ENCODE assay signal across 9 cellular contexts in the genomic region with DNA sequence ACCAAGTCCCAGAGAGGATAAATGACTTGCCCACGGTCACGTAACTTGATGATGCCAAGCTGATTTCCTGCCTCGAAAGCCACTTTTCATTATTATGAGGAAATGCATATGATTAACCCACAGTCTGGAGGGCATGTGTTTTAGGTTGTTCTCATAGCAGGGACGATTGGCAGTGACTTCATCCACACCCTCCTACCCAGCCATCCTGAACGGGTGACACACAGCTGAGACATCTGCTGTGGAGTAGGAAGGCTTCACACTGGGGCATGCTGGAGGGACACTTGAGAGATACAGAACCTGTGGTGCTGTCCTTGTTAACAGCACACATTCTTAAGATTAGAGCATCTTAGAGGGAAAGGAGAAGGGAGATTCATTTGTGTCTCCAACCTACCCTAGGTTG.
DNase-seq lines count a peak whose midpoint lies in the region; ATAC-seq and TF ChIP-seq lines count a peak whose summit lies in the region.
"Had no signal": no experiment of that assay in that cellular context is flagged by ENCODE, and none has a peak within 500 bp of the region (broad histone marks: within the 10 kb centered on the region; RNA-seq: fewer than 3 reads in every experiment).

No MANE protein-coding gene starts in this region.

- peak; percentile 93 to 97 for ATAC-seq in activated T-cell treated with anti-CD3 and anti-CD28 coated beads, Interleukin-2, amount 50 U/mL, for 4 hours
- peak; percentile 55 to 76 (median 60) for ATAC-seq in natural killer cell
- ATAC-seq in HG02938 (IDR thresholded peaks at IDR 0.05; ENCODE audit: unreplicated experiment) = no peak
- no peak for ATAC-seq in Right ventricle myocardium superior (ENCODE audit: poor library complexity)

- peak overlapping the region in 1 of 2 donors; percentile 83 for H3K27ac Mint-ChIP-seq in natural killer cell

- H3K9me3 Mint-ChIP-seq in activated T-cell treated with anti-CD3 and anti-CD28 coated beads, Interleukin-2, amount 50 U/mL, for 4 hours = no peaks in the 10 kb centered on the region
- H3K9me3 Mint-ChIP-seq in natural killer cell = no peaks in the 10 kb centered on the region

- DNase-seq in DMS 273 (lab: John Stamatoyannopoulos, UW; ENCODE audit: unreplicated experiment) (peak; percentile 57), DMS 273 treated with DMSO at 0.1 percent for 48 hours (lab: John Stamatoyannopoulos, UW) (no peak), HT1080 (ENCODE audit: low read depth) (peak; percentile 74), natural killer cell (no peak), NCI-H510A treated with DMSO at 0.1 percent for 48 hours (lab: John Stamatoyannopoulos, UW) (no peak), Right ventricle myocardium superior (no peak)
- no peak for DNase-seq in activated T-cell treated with anti-CD3 and anti-CD28 coated beads, Interleukin-2, amount 50 U/mL, for 4 hours
- DNase-seq: 8988T had no signal

- H3K4me1 Mint-ChIP-seq in activated T-cell treated with anti-CD3 and anti-CD28 coated beads, Interleukin-2, amount 50 U/mL, for 4 hours (ENCODE audit: low read depth) = peaks cover 12% of the 10 kb centered on the region
- H3K4me1 Mint-ChIP-seq in natural killer cell = peaks cover 13 to 19% of the 10 kb centered on the region in 2 donors

- no peaks in the 10 kb centered on the region for H3K27me3 Mint-ChIP-seq in activated T-cell treated with anti-CD3 and anti-CD28 coated beads, Interleukin-2, amount 50 U/mL, for 4 hours (ENCODE audit: low read depth)
- no peaks in the 10 kb centered on the region for H3K27me3 Mint-ChIP-seq in natural killer cell (ENCODE audit: low read depth in 2 of 2)

- intact Hi-C loops in natural killer cell (cut with micrococcal nuclease) = no loop called here
- intact Hi-C loops in Right ventricle myocardium superior (cut with DNase I) = no loop called here

- no peaks in the 10 kb centered on the region for H3K36me3 Mint-ChIP-seq in activated T-cell treated with anti-CD3 and anti-CD28 coated beads, Interleukin-2, amount 50 U/mL, for 4 hours (ENCODE audit: insufficient read depth)
- no peaks in the 10 kb centered on the region for H3K36me3 Mint-ChIP-seq in natural killer cell

- H3K4me3 Mint-ChIP-seq in activated T-cell treated with anti-CD3 and anti-CD28 coated beads, Interleukin-2, amount 50 U/mL, for 4 hours = no peak overlapping the region
- no peak overlapping the region for H3K4me3 Mint-ChIP-seq in natural killer cell

- no peak for TF ChIP-seq CTCF in natural killer cell (IDR thresholded peaks at IDR 0.05)

Comparison
In these comparisons a context has a peak if more than half of its experiments do, and no peak if none do; other contexts are left out.
1. DNase-seq: peak in DMS 273 (single experiment) and HT1080 (single experiment); none in DMS 273 treated with DMSO at 0.1 percent for 48 hours (single experiment), activated T-cell treated with anti-CD3 and anti-CD28 coated beads, Interleukin-2, amount 50 U/mL, for 4 hours (single experiment), natural killer cell (single experiment), NCI-H510A treated with DMSO at 0.1 percent for 48 hours (single experiment) and Right ventricle myocardium superior (single experiment).
2. ATAC-seq: peak in activated T-cell treated with anti-CD3 and anti-CD28 coated beads, Interleukin-2, amount 50 U/mL, for 4 hours (2 of 2) and natural killer cell (3 of 3); none in HG02938 (single experiment) and Right ventricle myocardium superior (single experiment).